In the genomic region with DNA sequence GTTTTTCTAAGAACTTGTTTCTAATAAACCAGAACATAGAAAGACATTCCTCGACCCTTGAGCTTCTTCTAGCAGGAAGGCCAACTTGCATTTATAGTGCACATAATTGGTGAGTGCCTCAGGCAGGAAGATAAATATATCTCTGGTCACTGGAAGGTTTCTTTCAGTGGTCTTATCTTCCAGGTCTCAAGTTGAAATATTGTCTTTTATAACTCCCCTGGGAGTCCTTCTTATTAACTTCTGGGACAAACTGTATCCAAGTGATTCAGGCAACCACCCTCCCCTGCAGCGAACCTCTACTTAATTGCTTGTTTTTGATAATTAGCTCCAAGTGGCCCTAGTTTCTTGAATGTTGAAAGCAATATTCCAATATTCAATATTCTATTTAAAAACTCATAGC, we compare ENCODE assay signal across 30 cellular contexts.
"Had no signal": no experiment of that assay in that cellular context is flagged by ENCODE, and none has a peak within 500 bp of the region (broad histone marks: within the 10 kb centered on the region; RNA-seq: fewer than 3 reads in every experiment).

No MANE protein-coding gene starts in this region.

- H3K9me3 ChIP-seq: ascending aorta, breast epithelium, colonic mucosa had no signal

- DNase-seq: activated B cell treated with CpG ODN at 0.5 μM for 24 hours; activated CD4-positive, alpha-beta T cell treated with anti-CD3 and anti-CD28 coated beads for 48 hours; activated CD4-positive, alpha-beta T cell treated with anti-CD3 and anti-CD28 coated beads, Interleukin-2, amount 50 U/mL, for 1 hour; activated CD4-positive, alpha-beta T cell treated with anti-CD3 and anti-CD28 coated beads, Interleukin-2, amount 50 U/mL, for 48 hours; activated CD8-positive, alpha-beta memory T cell treated with anti-CD3 and anti-CD28 coated beads for 24 hours; activated CD8-positive, alpha-beta T cell treated with anti-CD3 and anti-CD28 coated beads for 36 hours; activated effector memory CD4-positive, alpha-beta T cell treated with anti-CD3 and anti-CD28 coated beads, Interleukin-2, amount 50 U/mL, for 16 hours; activated naive CD4-positive, alpha-beta T cell treated with anti-CD3 and anti-CD28 coated beads for 36 hours; activated naive CD8-positive, alpha-beta T cell treated with anti-CD3 and anti-CD28 coated beads, Interleukin-2, amount 10 ng/mL, durations not matched to agents 7 days and 5 days; activated T-cell treated with anti-CD3 and anti-CD28 coated beads, Interleukin-2, amount 50 U/mL, for 48 hours; central memory CD4-positive, alpha-beta T cell; cerebellar nuclear complex; colonic mucosa; effector CD8-positive, alpha-beta T cell; foreskin fibroblast; head of caudate nucleus; T-helper 1 cell; T-helper 17 cell; T1000; WERI-Rb-1 had no signal

- H3K27ac ChIP-seq: ascending aorta, breast epithelium, colonic mucosa, WERI-Rb-1 had no signal

- H3K4me3 ChIP-seq: ascending aorta, breast epithelium, cardiac muscle cell, colonic mucosa had no signal

- H3K9me3 Mint-ChIP-seq: activated B cell treated with CpG ODN at 0.5 μM for 24 hours; activated CD8-positive, alpha-beta T cell treated with anti-CD3 and anti-CD28 coated beads for 36 hours; activated naive CD4-positive, alpha-beta T cell treated with anti-CD3 and anti-CD28 coated beads for 36 hours; activated naive CD4-positive, alpha-beta T cell treated with anti-CD3 and anti-CD28 coated beads, Interleukin-2, amount 50 U/mL, for 24 hours; activated naive CD8-positive, alpha-beta T cell treated with anti-CD3 and anti-CD28 coated beads, Interleukin-2, amount 10 ng/mL, durations not matched to agents 7 days and 5 days; activated T-helper 1 cell treated with anti-CD3 and anti-CD28 coated beads, Interleukin-12 subunit alpha, Interleukin-12 subunit beta, Interleukin-2, Interleukin-4 antibody, amounts not matched to agents 30 ng/mL and 10 ng/mL and 1 ng/mL, durations not matched to agents 14 hours and 24 hours and 36 hours; activated T-helper 2 cell treated with anti-CD3 and anti-CD28 coated beads, Interferon-gamma antibody, Interleukin-2, Interleukin-4, amounts not matched to agents 10 μg/mL and 5 μg/mL and 100 μg/mL, durations not matched to agents 14 hours and 24 hours and 36 hours; brain; T-helper 2 cell treated with Interferon-gamma antibody and Interleukin-4, amounts not matched to agents 5 μg/mL and 100 μg/mL, for 36 hours had no signal

- H3K36me3 Mint-ChIP-seq: activated naive CD4-positive, alpha-beta T cell treated with anti-CD3 and anti-CD28 coated beads, Interleukin-2, amount 50 U/mL, for 24 hours; activated naive CD8-positive, alpha-beta T cell treated with anti-CD3 and anti-CD28 coated beads, Interleukin-2, amount 10 ng/mL, durations not matched to agents 7 days and 5 days; brain had no signal

- H3K36me3 ChIP-seq: ascending aorta, breast epithelium, cardiac muscle cell, colonic mucosa, WERI-Rb-1 had no signal

- H3K27ac Mint-ChIP-seq: activated B cell treated with CpG ODN at 0.5 μM for 24 hours; activated CD8-positive, alpha-beta T cell treated with anti-CD3 and anti-CD28 coated beads for 36 hours; activated naive CD4-positive, alpha-beta T cell treated with anti-CD3 and anti-CD28 coated beads for 36 hours; activated naive CD4-positive, alpha-beta T cell treated with anti-CD3 and anti-CD28 coated beads, Interleukin-2, amount 50 U/mL, for 24 hours; activated naive CD8-positive, alpha-beta T cell treated with anti-CD3 and anti-CD28 coated beads, Interleukin-2, amount 10 ng/mL, durations not matched to agents 7 days and 5 days; activated T-helper 1 cell treated with anti-CD3 and anti-CD28 coated beads, Interleukin-12 subunit alpha, Interleukin-12 subunit beta, Interleukin-2, Interleukin-4 antibody, amounts not matched to agents 30 ng/mL and 10 ng/mL and 1 ng/mL, durations not matched to agents 14 hours and 24 hours and 36 hours; activated T-helper 2 cell treated with anti-CD3 and anti-CD28 coated beads, Interferon-gamma antibody, Interleukin-2, Interleukin-4, amounts not matched to agents 10 μg/mL and 5 μg/mL and 100 μg/mL, durations not matched to agents 14 hours and 24 hours and 36 hours; brain; T-helper 17 cell; T-helper 2 cell treated with Interferon-gamma antibody and Interleukin-4, amounts not matched to agents 5 μg/mL and 100 μg/mL, for 36 hours had no signal

- H3K4me1 ChIP-seq: ascending aorta, breast epithelium, colonic mucosa had no signal

- H3K4me3 Mint-ChIP-seq: activated B cell treated with CpG ODN at 0.5 μM for 24 hours; activated CD8-positive, alpha-beta T cell treated with anti-CD3 and anti-CD28 coated beads for 36 hours; activated naive CD4-positive, alpha-beta T cell treated with anti-CD3 and anti-CD28 coated beads for 36 hours; activated naive CD4-positive, alpha-beta T cell treated with anti-CD3 and anti-CD28 coated beads, Interleukin-2, amount 50 U/mL, for 24 hours; activated naive CD8-positive, alpha-beta T cell treated with anti-CD3 and anti-CD28 coated beads, Interleukin-2, amount 10 ng/mL, durations not matched to agents 7 days and 5 days; activated T-helper 1 cell treated with anti-CD3 and anti-CD28 coated beads, Interleukin-12 subunit alpha, Interleukin-12 subunit beta, Interleukin-2, Interleukin-4 antibody, amounts not matched to agents 30 ng/mL and 10 ng/mL and 1 ng/mL, durations not matched to agents 14 hours and 24 hours and 36 hours; brain; T-helper 17 cell; T-helper 2 cell treated with Interferon-gamma antibody and Interleukin-4, amounts not matched to agents 5 μg/mL and 100 μg/mL, for 36 hours had no signal

- H3K4me1 Mint-ChIP-seq: activated B cell treated with CpG ODN at 0.5 μM for 24 hours; activated naive CD4-positive, alpha-beta T cell treated with anti-CD3 and anti-CD28 coated beads, Interleukin-2, amount 50 U/mL, for 24 hours; activated naive CD8-positive, alpha-beta T cell treated with anti-CD3 and anti-CD28 coated beads, Interleukin-2, amount 10 ng/mL, durations not matched to agents 7 days and 5 days; brain; T-helper 17 cell had no signal

- H3K27me3 ChIP-seq: ascending aorta, breast epithelium, cardiac muscle cell, colonic mucosa had no signal

- ATAC-seq: activated CD4-positive, CD25-positive, alpha-beta regulatory T cell treated with anti-CD3 and anti-CD28 coated beads, Interleukin-2, amount 50 U/mL, for 24 hours; activated CD8-positive, alpha-beta T cell treated with anti-CD3 and anti-CD28 coated beads for 36 hours; esophagus mucosa; T-helper 17 cell had no signal

- H3K27me3 Mint-ChIP-seq: activated B cell treated with CpG ODN at 0.5 μM for 24 hours; activated CD8-positive, alpha-beta T cell treated with anti-CD3 and anti-CD28 coated beads for 36 hours; activated naive CD4-positive, alpha-beta T cell treated with anti-CD3 and anti-CD28 coated beads, Interleukin-2, amount 50 U/mL, for 24 hours; activated naive CD8-positive, alpha-beta T cell treated with anti-CD3 and anti-CD28 coated beads, Interleukin-2, amount 10 ng/mL, durations not matched to agents 7 days and 5 days; brain; T-helper 17 cell had no signal
